Comparison of ENCODE assay signal across 20 cellular contexts in the genomic region with DNA sequence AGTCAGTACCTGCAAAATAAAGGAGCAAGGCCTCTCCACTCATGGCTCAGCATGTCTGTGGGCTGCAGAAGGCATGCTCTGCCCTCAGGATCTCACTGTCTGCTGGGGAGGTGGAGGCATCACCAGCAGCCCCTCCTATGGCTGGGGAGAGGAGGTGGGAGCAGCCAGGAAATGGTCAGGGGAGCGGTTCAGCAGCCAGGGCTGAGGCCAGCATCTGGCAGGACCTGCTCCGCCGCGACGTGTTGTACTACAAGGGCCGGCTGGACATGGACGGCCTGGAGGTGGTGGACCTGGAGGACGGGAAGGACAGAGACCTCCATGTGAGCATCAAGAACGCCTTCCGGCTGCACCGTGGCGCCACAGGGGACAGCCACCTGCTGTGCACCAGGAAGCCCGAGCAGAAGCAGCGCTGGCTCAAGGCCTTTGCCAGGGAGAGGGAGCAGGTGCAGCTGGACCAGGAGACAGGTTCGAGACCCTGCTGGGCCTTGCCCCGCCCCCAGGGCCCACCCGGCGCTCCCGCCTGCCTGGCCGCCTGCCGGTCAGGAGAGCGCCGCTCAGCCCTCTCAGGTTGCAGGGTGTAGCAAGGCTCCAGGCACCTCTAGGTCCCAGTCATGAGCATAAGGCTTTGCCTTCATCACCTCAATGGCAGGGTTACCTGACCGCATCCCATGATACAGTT. TPM values are rescaled to one million over a fixed set of nuclear protein-coding genes. Genes with fewer than 3 reads are reported as not detected.
A peak's percentile ranks its signal among the peaks of the same experiment; 100 is the strongest.
DNase-seq lines count a peak whose midpoint lies in the region; ATAC-seq, FAIRE-seq and TF ChIP-seq lines count a peak whose summit lies in the region.
"Had no signal": no experiment of that assay in that cellular context is flagged by ENCODE, and none has a peak within 500 bp of the region (broad histone marks: within the 10 kb centered on the region; RNA-seq: fewer than 3 reads in every experiment).

No MANE protein-coding gene starts in this region.

- no peak overlapping the region for H3K9ac ChIP-seq in IMR-90 (ENCODE audit: low read depth, low read length)

- in situ Hi-C loops in IMR-90 (cut with MboI; ENCODE audit: low sequenced_read_pairs), result no loop called here
- in situ Hi-C loops in gastrocnemius medialis (cut with MboI; ENCODE audit: low sequenced_read_pairs in 4 of 4), result no loop called here

- TF ChIP-seq POLR2A in IMR-90 (IDR thresholded peaks at IDR 0.05; ENCODE audit: low read depth, low read length), result no peak
- TF ChIP-seq POLR2A in sigmoid colon (IDR thresholded peaks at IDR 0.05), result no peak
- TF ChIP-seq POLR2A in gastrocnemius medialis (IDR thresholded peaks at IDR 0.05), result no peak

- TF ChIP-seq CTCF in Caco-2 (IDR thresholded peaks at IDR 0.05; ENCODE audit: insufficient read depth in 1 of 2, low read depth in 1 of 2, low read length in 1 of 2, severe bottlenecking in 1 of 2, unreplicated experiment in 1 of 2), result no peak
- no peak for TF ChIP-seq CTCF in IMR-90 (conservative IDR thresholded peaks at IDR 0.05; ENCODE audit: low read depth, low read length)
- no peak for TF ChIP-seq CTCF in lower lobe of right lung (IDR thresholded peaks at IDR 0.05)
- no peak for TF ChIP-seq CTCF in sigmoid colon (IDR thresholded peaks at IDR 0.05)
- no peak for TF ChIP-seq CTCF in gastrocnemius medialis (IDR thresholded peaks at IDR 0.05 in 4 of 5, conservative IDR thresholded peaks at IDR 0.05 in 1 of 5)
- no peak for TF ChIP-seq CTCF in heart right ventricle (IDR thresholded peaks at IDR 0.05)

- no peaks in the 10 kb centered on the region for H3K27me3 ChIP-seq in Caco-2 (replicated peaks; ENCODE audit: control insufficient read depth, insufficient read depth, low read length)
- H3K27me3 ChIP-seq in IMR-90 (ENCODE audit: control insufficient read depth, insufficient read depth, low read length), result peaks cover 7% of the 10 kb centered on the region; the same call in 1 of the 2 replicates
- H3K27me3 ChIP-seq in lower lobe of right lung (ENCODE audit: low read depth), result peaks cover 15% of the 10 kb centered on the region
- H3K27me3 ChIP-seq in sigmoid colon, result no peaks in the 10 kb centered on the region
- no peaks in the 10 kb centered on the region for H3K27me3 ChIP-seq in gastrocnemius medialis
- peaks cover 4 to 24% (median 16%) of the 10 kb centered on the region in 7 donors for H3K27me3 ChIP-seq in heart right ventricle

- TF ChIP-seq RAD21 in IMR-90 (IDR thresholded peaks at IDR 0.05; ENCODE audit: low read length), result no peak

- H3K27ac ChIP-seq in IMR-90 (ENCODE audit: insufficient read depth, low read length) (no peak overlapping the region), lower lobe of right lung (no peak overlapping the region), sigmoid colon (no peak overlapping the region), gastrocnemius medialis (peak overlapping the region in 1 of 4 donors; percentile 73), heart right ventricle (no peak overlapping the region)

- H3K4ac ChIP-seq in IMR-90 (ENCODE audit: low read depth, low read length), result no peak overlapping the region

- CTCF ChIA-PET in Caco-2 (lab: Charles Lee) (no interaction called here), IMR-90 (lab: Yijun Ruan, JAX) (no interaction called here)

- peak overlapping the region; percentile 6 for H3K27ac Mint-ChIP-seq in Caco-2 (ENCODE audit: unreplicated experiment)
- H3K27ac Mint-ChIP-seq: CD4-positive, CD25-positive, alpha-beta regulatory T cell had no signal

- dilution Hi-C loops in IMR-90 (cut with HindIII; ENCODE audit: low sequenced_read_pairs, unreplicated experiment), result no loop called here

- H2BK20ac ChIP-seq in IMR-90 (ENCODE audit: low read depth, low read length), result no peak overlapping the region

- POLR2A ChIA-PET in Caco-2 (lab: Charles Lee), result no interaction called here
- POLR2A ChIA-PET in IMR-90 (lab: Charles Lee; ENCODE audit: unreplicated experiment), result no interaction called here

- H2BK5ac ChIP-seq in IMR-90 (ENCODE audit: low read depth, low read length, poor library complexity, severe bottlenecking), result no peak overlapping the region

- no peak overlapping the region for H3K14ac ChIP-seq in IMR-90 (replicated peaks; ENCODE audit: low read depth, low read length)

- no peak overlapping the region for H4K5ac ChIP-seq in IMR-90 (ENCODE audit: low read depth, low read length)

- BruUV-seq in Caco-2 (replicated peaks; lab: Mats Ljungman, UMichigan) (no TSS peak), IMR-90 (replicated peaks; lab: Mats Ljungman, UMichigan) (no TSS peak)

- ATAC-seq in IMR-90 (ENCODE audit: low read depth), result no peak
- no peak for ATAC-seq in lower lobe of right lung
- ATAC-seq in gastrocnemius medialis, result no peak
- ATAC-seq in heart right ventricle, result no peak

- H2AK5ac ChIP-seq in IMR-90 (ENCODE audit: low read depth, low read length), result no peak overlapping the region

- no peak for TF ChIP-seq EP300 in sigmoid colon (IDR thresholded peaks at IDR 0.05)

- H3K9me3 Mint-ChIP-seq in Caco-2 (ENCODE audit: unreplicated experiment), result no peaks in the 10 kb centered on the region
- H3K9me3 Mint-ChIP-seq: CD4-positive, CD25-positive, alpha-beta regulatory T cell had no signal

- peaks cover 17% of the 10 kb centered on the region for H4K20me1 ChIP-seq in IMR-90 (ENCODE audit: insufficient read depth, low read length)

- 90% methylated on average over 14 of the region's 24 CpGs; no CpG with 5 or more reads in 1 of the 2 experiments for WGBS in IMR-90 (ENCODE audit: extremely low coverage in 2 of 2, insufficient read length in 1 of 2), 2 experiments
- 91 to 93% methylated on average over 24 of the region's 24 CpGs for WGBS in sigmoid colon, 2 donors
- WGBS in heart right ventricle, 2 donors, result 90 to 93% methylated on average over 22 to 24 of the region's 24 CpGs

- H3K4me3 ChIP-seq in Caco-2 (ENCODE audit: low read depth, low read length) (no peak overlapping the region), IMR-90 (ENCODE audit: insufficient read depth, low read depth, low read length) (no peak overlapping the region), lower lobe of right lung (no peak overlapping the region), sigmoid colon (no peak overlapping the region), gastrocnemius medialis (no peak overlapping the region), heart right ventricle (no peak overlapping the region)

- H3K36me3 ChIP-seq in Caco-2 (ENCODE audit: control insufficient read depth, insufficient read depth, low read length), result peaks cover 2% of the 10 kb centered on the region; the same call in 1 of the 2 replicates
- peaks cover 22% of the 10 kb centered on the region for H3K36me3 ChIP-seq in IMR-90 (ENCODE audit: control insufficient read depth, insufficient read depth, low read length)
- peaks cover 34% of the 10 kb centered on the region for H3K36me3 ChIP-seq in lower lobe of right lung
- H3K36me3 ChIP-seq in sigmoid colon, result peaks cover 14 to 56% (median 17%) of the 10 kb centered on the region in 4 donors
- peaks cover 0 to 1% of the 10 kb centered on the region in 2 donors for H3K36me3 ChIP-seq in gastrocnemius medialis
- H3K36me3 ChIP-seq in heart right ventricle, result peaks cover 0 to 34% (median 6%) of the 10 kb centered on the region in 9 donors

- intact Hi-C loops in Caco-2 (cut with micrococcal nuclease; ENCODE audit: unreplicated experiment) (no loop called here), IMR-90 (cut with micrococcal nuclease) (no loop called here), lower lobe of right lung (cut with DNase I) (no loop called here), sigmoid colon (cut with DNase I) (no loop called here), gastrocnemius medialis (cut with DNase I; ENCODE audit: low total_unique reads) (no loop called here), heart right ventricle (cut with DNase I) (loop anchor here in 1 of 10 donors (10.0 kb wide), 1 partner anchor 91 kb away; no protein-coding TSS in a partner anchor)

- H2BK120ac ChIP-seq in IMR-90 (ENCODE audit: low read depth, low read length), result no peak overlapping the region

- H3K4me1 ChIP-seq in Caco-2 (no peaks in the 10 kb centered on the region), IMR-90 (ENCODE audit: control insufficient read depth, insufficient read depth, low read length) (no peaks in the 10 kb centered on the region), lower lobe of right lung (no peaks in the 10 kb centered on the region), sigmoid colon (peaks cover 0 to 13% (median 10%) of the 10 kb centered on the region in 4 donors), gastrocnemius medialis (peaks cover 25% of the 10 kb centered on the region in 2 donors), heart right ventricle (peaks cover 0 to 26% (median 9%) of the 10 kb centered on the region in 9 donors)

- no peak overlapping the region for H2AFZ ChIP-seq in IMR-90 (replicated peaks; ENCODE audit: low read length, poor library complexity)

- H3K9me3 ChIP-seq in Caco-2 (no peaks in the 10 kb centered on the region), IMR-90 (ENCODE audit: control insufficient read depth, insufficient read depth, low read length) (no peaks in the 10 kb centered on the region), lower lobe of right lung (no peaks in the 10 kb centered on the region), sigmoid colon (no peaks in the 10 kb centered on the region), gastrocnemius medialis (no peaks in the 10 kb centered on the region), heart right ventricle (no peaks in the 10 kb centered on the region)

- DNase-seq in Caco-2, result no peak
- no peak for DNase-seq in IMR-90
- peak; percentile 45 for DNase-seq in lower lobe of right lung
- DNase-seq in sigmoid colon, result peak; percentile 61
- DNase-seq in gastrocnemius medialis, result no peak
- no peak for DNase-seq in RCC 7860 (ENCODE audit: low spot score)
- DNase-seq in heart right ventricle, result no peak
- no peak for DNase-seq in AG20443 (ENCODE audit: low spot score)
- DNase-seq: AML-193; CD4-positive, CD25-positive, alpha-beta regulatory T cell; DMS79 treated with DMSO at 0.1 percent for 48 hours; Karpas-422; NCI-H1417 treated with DMSO at 0.1 percent for 48 hours; NCI-H2029; NCI-H2171 treated with DMSO at 0.1 percent for 48 hours; NCI-H82; SIG-M5 had no signal

- H3K23ac ChIP-seq in IMR-90 (ENCODE audit: low read depth, low read length), result no peak overlapping the region

- H3K18ac ChIP-seq in IMR-90 (ENCODE audit: low read depth, low read length), result no peak overlapping the region

- no peak overlapping the region for H4K91ac ChIP-seq in IMR-90 (ENCODE audit: insufficient read depth, low read depth, low read length)

- H4K8ac ChIP-seq in IMR-90 (ENCODE audit: low read depth in 2 of 2, low read length in 2 of 2), result no peak overlapping the region

- H3K56ac ChIP-seq in IMR-90 (ENCODE audit: extremely low read depth, insufficient read depth, low read length), result no peak overlapping the region

- no peaks in the 10 kb centered on the region for H3K4me1 Mint-ChIP-seq in Caco-2 (ENCODE audit: low read depth, unreplicated experiment)

- H3K79me1 ChIP-seq in IMR-90 (ENCODE audit: low read depth in 1 of 2, low read length in 2 of 2), result peaks cover 2 to 6% of the 10 kb centered on the region in 2 experiments; a peak in 2 of 4 replicates

- H2BK15ac ChIP-seq in IMR-90 (ENCODE audit: low read depth, low read length), result no peak overlapping the region

- no peaks in the 10 kb centered on the region for H3K9me1 ChIP-seq in IMR-90 (ENCODE audit: insufficient read depth, low read length)

- peaks cover 34% of the 10 kb centered on the region for H3K36me3 Mint-ChIP-seq in Caco-2 (ENCODE audit: insufficient read depth, unreplicated experiment)

- H3K27me3 Mint-ChIP-seq in Caco-2 (ENCODE audit: insufficient read depth, unreplicated experiment), result no peaks in the 10 kb centered on the region

- no peak overlapping the region for H3K4me2 ChIP-seq in IMR-90 (ENCODE audit: low read depth, low read length)

- no peak overlapping the region for H3K4me3 Mint-ChIP-seq in Caco-2 (ENCODE audit: unreplicated experiment)
- H3K4me3 Mint-ChIP-seq: CD4-positive, CD25-positive, alpha-beta regulatory T cell had no signal

- H2AK9ac ChIP-seq in IMR-90 (replicated peaks; ENCODE audit: low read depth, low read length, poor library complexity), result peak overlapping the region; percentile 23

- no peak for FAIRE-seq in RCC 7860 (lab: Jason Lieb, UNC)
- FAIRE-seq: G401.6, GM19239, H54 had no signal

RNA-seq across cellular contexts. Expression of a gene that starts 49.0 kb away (rescaled TPM):
- total RNA-seq in Caco-2 (2022) (109 and 119 TPM in 2 replicates), IMR-90 (2012; rRNA removed) (76.4 and 86.7 TPM in 2 replicates), lower lobe of right lung (74.1 TPM), sigmoid colon (100 to 1,000 TPM; 125 to 153 (median 136) TPM), gastrocnemius medialis (100 to 1,000 TPM; 147 to 172 (median 157) TPM), heart right ventricle (100 to 1,000 TPM in 2 of 10 donors, 10 to 100 TPM in 8; 64.6 to 112 (median 88.6) TPM)
- polyA plus RNA-seq in IMR-90 (2012; rRNA removed) (106 and 121 TPM in 2 replicates), sigmoid colon (10 to 100 TPM; 29.1 to 54.7 (median 30.0) TPM), heart right ventricle (10 to 100 TPM; 17.3 to 35.2 TPM)
- 49.5 and 136 TPM in 2 replicates for polyA plus RNA-seq in IMR-90 (2012; cell fraction: cytosol; rRNA removed)
- 70.7 and 119 TPM in 2 replicates for polyA plus RNA-seq in IMR-90 (2012; cell fraction: nucleus; rRNA removed; ENCODE audit: low replicate concordance)

Comparison
In these comparisons a context has a peak if more than half of its experiments do, and no peak if none do; other contexts are left out.
1. DNase-seq: peak in lower lobe of right lung (single experiment) and sigmoid colon (single experiment); none in Caco-2 (0 of 2), IMR-90 (single experiment), gastrocnemius medialis (0 of 2), RCC 7860 (single experiment), heart right ventricle (0 of 2) and AG20443 (single experiment).